1 cellular context compared by ENCODE assay signal in the genomic region with DNA sequence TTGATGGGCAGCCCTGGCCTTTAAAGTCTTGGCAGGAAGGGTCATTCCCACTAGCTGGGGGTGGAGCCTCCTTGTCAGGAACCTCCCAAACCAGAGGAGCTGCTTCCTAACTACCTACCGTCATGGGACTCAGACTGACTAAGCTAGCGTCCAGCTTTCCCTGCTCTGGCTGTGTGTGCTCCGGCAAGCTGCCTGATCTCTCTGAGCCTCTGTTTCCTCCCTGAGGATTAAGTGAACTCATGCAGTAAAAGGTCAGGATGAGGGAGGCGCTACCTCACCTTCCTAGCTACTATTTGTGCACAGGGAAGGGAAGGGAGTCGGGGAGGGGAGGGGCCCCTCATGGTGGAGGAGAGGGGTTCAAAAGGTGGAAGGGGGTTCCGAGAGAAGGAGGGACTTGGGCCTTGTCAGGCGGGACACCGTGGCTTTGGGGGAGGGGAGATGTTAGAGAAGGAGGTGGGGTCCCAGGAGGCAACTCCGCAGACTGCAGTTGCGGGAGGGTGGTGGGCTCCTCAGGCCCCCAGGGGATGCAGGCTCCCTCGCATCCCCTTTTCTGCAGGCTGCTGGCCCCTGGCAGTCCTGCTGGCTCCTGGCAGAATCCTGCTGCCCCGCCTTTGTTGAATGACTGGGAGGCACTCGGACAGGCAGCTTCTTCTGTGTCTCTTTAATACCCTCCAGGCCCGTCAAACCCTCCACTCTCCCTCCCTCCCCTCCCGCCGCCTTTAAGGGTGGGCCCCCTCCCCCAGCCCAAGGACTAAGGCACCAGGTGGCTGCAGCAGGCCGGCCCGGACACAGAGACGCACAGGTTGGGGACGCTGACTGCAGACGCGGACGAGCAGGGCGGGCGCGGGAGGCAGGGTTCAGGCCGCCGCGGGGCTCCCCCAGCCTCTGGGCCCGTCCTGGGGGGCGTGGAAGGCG.
TF ChIP-seq lines count a peak whose summit lies in the region.

No MANE protein-coding gene starts in this region.

TF ChIP-seq in IMR-90, 13 proteins besides CTCF, POLR2A, EP300 and RAD21 (continued from another document):
- no peak for TF ChIP-seq USF2 (IDR thresholded peaks at IDR 0.05; ENCODE audit: low read depth, low read length)
- no peak for TF ChIP-seq RCOR1 (IDR thresholded peaks at IDR 0.05; ENCODE audit: insufficient replicate concordance, low read length)
- no peak for TF ChIP-seq MXI1 (IDR thresholded peaks at IDR 0.05; ENCODE audit: borderline replicate concordance, low read depth, low read length)
- no peak for TF ChIP-seq FOS (IDR thresholded peaks at IDR 0.05; ENCODE audit: low read depth, low read length)
- TF ChIP-seq CEBPB (IDR thresholded peaks at IDR 0.05; ENCODE audit: low read depth, low read length): no peak
- no peak for TF ChIP-seq MAFK (IDR thresholded peaks at IDR 0.05; ENCODE audit: low read depth, low read length)
- TF ChIP-seq, protein P1, sequence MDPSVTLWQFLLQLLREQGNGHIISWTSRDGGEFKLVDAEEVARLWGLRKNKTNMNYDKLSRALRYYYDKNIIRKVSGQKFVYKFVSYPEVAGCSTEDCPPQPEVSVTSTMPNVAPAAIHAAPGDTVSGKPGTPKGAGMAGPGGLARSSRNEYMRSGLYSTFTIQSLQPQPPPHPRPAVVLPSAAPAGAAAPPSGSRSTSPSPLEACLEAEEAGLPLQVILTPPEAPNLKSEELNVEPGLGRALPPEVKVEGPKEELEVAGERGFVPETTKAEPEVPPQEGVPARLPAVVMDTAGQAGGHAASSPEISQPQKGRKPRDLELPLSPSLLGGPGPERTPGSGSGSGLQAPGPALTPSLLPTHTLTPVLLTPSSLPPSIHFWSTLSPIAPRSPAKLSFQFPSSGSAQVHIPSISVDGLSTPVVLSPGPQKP (IDR thresholded peaks at IDR 0.05; ENCODE audit: borderline replicate concordance, low read depth, low read length): no peak
- no peak for TF ChIP-seq CHD1 (IDR thresholded peaks at IDR 0.05; ENCODE audit: low read depth, low read length)
- no peak for TF ChIP-seq RFX5 (IDR thresholded peaks at IDR 0.05; ENCODE audit: low read depth, low read length)
- TF ChIP-seq MAZ (IDR thresholded peaks at IDR 0.05; ENCODE audit: borderline replicate concordance, low read depth, low read length): no peak
- no peak for TF ChIP-seq BHLHE40 (IDR thresholded peaks at IDR 0.05; ENCODE audit: low read depth, low read length)
